Comparison of ENCODE assay signal across 9 cellular contexts in the genomic region with DNA sequence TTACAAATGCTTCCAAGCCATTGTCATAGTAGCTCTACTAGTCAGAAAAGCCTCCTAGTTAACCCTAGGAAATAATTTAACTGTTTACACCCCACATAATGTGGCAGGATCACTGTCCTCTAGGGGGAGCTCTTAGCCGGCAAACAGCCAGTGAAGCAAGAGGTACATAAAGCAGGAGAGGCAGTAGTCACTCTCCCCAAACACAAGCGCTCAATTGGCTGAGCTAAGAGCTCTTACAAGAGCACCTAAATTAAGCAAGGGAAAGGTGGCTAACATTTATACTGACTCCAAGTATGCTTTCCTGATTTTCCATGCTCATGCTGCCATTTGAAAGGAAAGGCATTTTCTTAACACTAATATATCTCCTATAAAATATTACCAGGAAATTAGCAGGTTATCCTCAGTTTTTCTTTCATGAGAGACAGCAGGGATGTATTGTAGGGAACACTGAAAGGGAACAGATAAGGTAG. TPM values are rescaled to one million over a fixed set of nuclear protein-coding genes. Genes with fewer than 3 reads are reported as not detected.
DNase-seq lines count a peak whose midpoint lies in the region; ATAC-seq and TF ChIP-seq lines count a peak whose summit lies in the region.
"Had no signal": no experiment of that assay in that cellular context is flagged by ENCODE, and none has a peak within 500 bp of the region (broad histone marks: within the 10 kb centered on the region; RNA-seq: fewer than 3 reads in every experiment).

No MANE protein-coding gene starts in this region.

- no peaks in the 10 kb centered on the region for H3K9me3 Mint-ChIP-seq in CD8-positive, alpha-beta T cell
- H3K9me3 Mint-ChIP-seq in endothelial cell (ENCODE audit: unreplicated experiment) (no peaks in the 10 kb centered on the region), neural crest cell (no peaks in the 10 kb centered on the region)
- H3K9me3 Mint-ChIP-seq: T-helper 1 cell treated with Interleukin-12 subunit alpha and Interleukin-12 subunit beta and Interleukin-4 antibody, amounts not matched to agents 30 μg/mL and 1 μg/mL, for 36 hours had no signal

- peaks cover 2% of the 10 kb centered on the region for H3K4me1 Mint-ChIP-seq in CD8-positive, alpha-beta T cell (ENCODE audit: low read depth)
- peaks cover 3% of the 10 kb centered on the region for H3K4me1 Mint-ChIP-seq in endothelial cell (ENCODE audit: unreplicated experiment)
- peaks cover 22% of the 10 kb centered on the region for H3K4me1 Mint-ChIP-seq in neural crest cell

- no peaks in the 10 kb centered on the region for H3K9me3 ChIP-seq in CD8-positive, alpha-beta T cell (ENCODE audit: low read length)

- no peak overlapping the region for H3K4me3 Mint-ChIP-seq in CD8-positive, alpha-beta T cell
- H3K4me3 Mint-ChIP-seq in endothelial cell (ENCODE audit: unreplicated experiment) (no peak overlapping the region), neural crest cell (no peak overlapping the region)
- H3K4me3 Mint-ChIP-seq: T-helper 1 cell treated with Interleukin-12 subunit alpha and Interleukin-12 subunit beta and Interleukin-4 antibody, amounts not matched to agents 30 μg/mL and 1 μg/mL, for 36 hours had no signal

- H3K36me3 Mint-ChIP-seq in CD8-positive, alpha-beta T cell: no peaks in the 10 kb centered on the region
- H3K36me3 Mint-ChIP-seq in endothelial cell (ENCODE audit: low read depth, unreplicated experiment) (no peaks in the 10 kb centered on the region), neural crest cell (ENCODE audit: low read depth) (no peaks in the 10 kb centered on the region)

- intact Hi-C loops in CD8-positive, alpha-beta T cell (cut with DNase I, micrococcal nuclease): loop anchor here (10.0 kb wide), 2 partner anchors 82 to 638 kb away; a partner anchor contains a TSS

- H3K4me1 ChIP-seq in CD8-positive, alpha-beta T cell (ENCODE audit: insufficient read depth, low read length): no peaks in the 10 kb centered on the region

- ATAC-seq in CD8-positive, alpha-beta T cell: no peak
- peak; percentile 91 for ATAC-seq in GM19455 (IDR thresholded peaks at IDR 0.05; ENCODE audit: unreplicated experiment)
- no peak for ATAC-seq in HG02763 (IDR thresholded peaks at IDR 0.05; ENCODE audit: unreplicated experiment)

- no peak overlapping the region for H3K27ac Mint-ChIP-seq in CD8-positive, alpha-beta T cell
- no peak overlapping the region for H3K27ac Mint-ChIP-seq in endothelial cell (ENCODE audit: unreplicated experiment)
- no peak overlapping the region for H3K27ac Mint-ChIP-seq in neural crest cell (ENCODE audit: unreplicated experiment)
- H3K27ac Mint-ChIP-seq: T-helper 1 cell treated with Interleukin-12 subunit alpha and Interleukin-12 subunit beta and Interleukin-4 antibody, amounts not matched to agents 30 μg/mL and 1 μg/mL, for 36 hours had no signal

- DNase-seq in CD8-positive, alpha-beta T cell: peak in 5 of 7 experiments; percentile 4 to 42 (median 37)
- DNase-seq in HK-2 (ENCODE audit: unreplicated experiment) (peak; percentile 76), NCI-H82 (lab: John Stamatoyannopoulos, UW) (peak; percentile 91), endothelial cell (ENCODE audit: low spot score) (peak; percentile 71), neural crest cell (ENCODE audit: low read depth, low spot score) (peak; percentile 60)
- peak; percentile 46 to 49 for DNase-seq in activated CD4-positive, alpha-beta T cell treated with anti-CD3 and anti-CD28 coated beads, Interleukin-2, amount 50 U/mL, for 4 hours

- CTCF ChIA-PET in CD8-positive, alpha-beta T cell (lab: Charles Lee): interaction anchor here (0.6 to 1.9 kb wide), 9 partner anchors 11 to 391 kb away, joined by 3 to 6 read pairs (median 3); a partner anchor contains a TSS

- H3K4me3 ChIP-seq in CD8-positive, alpha-beta T cell (ENCODE audit: low read depth, low read length): no peak overlapping the region

- TF ChIP-seq CTCF in CD8-positive, alpha-beta T cell (IDR thresholded peaks at IDR 0.05): peak; percentile 39
- TF ChIP-seq CTCF in endothelial cell (IDR thresholded peaks at IDR 0.05; ENCODE audit: unreplicated experiment): peak; percentile 79
- TF ChIP-seq CTCF in neural crest cell (conservative IDR thresholded peaks at IDR 0.05): peak; percentile 85

- H3K27me3 ChIP-seq in CD8-positive, alpha-beta T cell (ENCODE audit: insufficient read depth, low read length): no peaks in the 10 kb centered on the region

- no peak overlapping the region for H3K27ac ChIP-seq in CD8-positive, alpha-beta T cell (ENCODE audit: low read depth, low read length)

- POLR2A ChIA-PET in CD8-positive, alpha-beta T cell (lab: Charles Lee): interaction anchor here (0.6 to 1.1 kb wide), 3 partner anchors 9 to 77 kb away, joined by 3 read pairs; a partner anchor contains a TSS

- no peaks in the 10 kb centered on the region for H3K36me3 ChIP-seq in CD8-positive, alpha-beta T cell (ENCODE audit: insufficient read depth, low read length)

- H3K27me3 Mint-ChIP-seq in CD8-positive, alpha-beta T cell (ENCODE audit: low read depth): no peaks in the 10 kb centered on the region
- H3K27me3 Mint-ChIP-seq in endothelial cell (ENCODE audit: unreplicated experiment): no peaks in the 10 kb centered on the region
- no peaks in the 10 kb centered on the region for H3K27me3 Mint-ChIP-seq in neural crest cell (ENCODE audit: low read depth)

RNA-seq across cellular contexts. Expression of a gene that starts 37.6 kb away (rescaled TPM):
- under 1 TPM; 0.72 to 0.87 TPM for total RNA-seq in CD8-positive, alpha-beta T cell
- total RNA-seq in endothelial cell (ENCODE audit: unreplicated experiment) (6.6 TPM), neural crest cell (1.8 and 2.3 TPM in 2 replicates)

Comparison
In these comparisons a context has a peak if more than half of its experiments do, and no peak if none do; other contexts are left out.
1. DNase-seq: peak in every context shown above with its lines; median percentile 91 in NCI-H82; 76 in HK-2; 71 in endothelial cell; 60 in neural crest cell; 48 in activated CD4-positive, alpha-beta T cell treated with anti-CD3 and anti-CD28 coated beads, Interleukin-2, amount 50 U/mL, for 4 hours; 37 in CD8-positive, alpha-beta T cell.